In the genomic region with DNA sequence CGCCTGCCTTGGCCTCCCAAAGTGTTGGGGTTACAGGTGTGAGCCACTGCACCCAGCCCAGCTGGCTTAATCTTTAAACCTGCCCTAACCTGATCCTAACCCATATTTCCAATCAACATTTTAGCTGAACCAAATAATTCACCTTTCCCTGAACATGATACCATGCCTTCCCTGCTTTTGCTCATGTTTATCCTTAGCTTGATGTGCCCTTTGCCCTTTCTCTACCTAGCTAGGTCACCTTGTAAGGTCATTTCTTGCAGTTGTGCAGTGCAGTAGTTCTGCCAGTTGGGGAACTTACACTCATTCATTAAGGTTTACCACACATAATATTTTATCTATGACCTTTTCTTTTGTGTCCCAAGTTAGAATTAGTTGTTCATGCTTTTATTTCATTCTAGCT, we compare ENCODE assay signal across 16 cellular contexts. TPM values are rescaled to one million over a fixed set of nuclear protein-coding genes. Genes with fewer than 3 reads are reported as not detected.
DNase-seq lines count a peak whose midpoint lies in the region; ATAC-seq and TF ChIP-seq lines count a peak whose summit lies in the region.
"Had no signal": no experiment of that assay in that cellular context is flagged by ENCODE, and none has a peak within 500 bp of the region (broad histone marks: within the 10 kb centered on the region; RNA-seq: fewer than 3 reads in every experiment).

No MANE protein-coding gene starts in this region.

- in situ Hi-C loops in IMR-90 (cut with MboI; ENCODE audit: low sequenced_read_pairs) = no loop called here

- no peak overlapping the region for H2BK120ac ChIP-seq in IMR-90 (ENCODE audit: low read depth, low read length)

- H3K36me3 ChIP-seq in IMR-90 (ENCODE audit: control insufficient read depth, insufficient read depth, low read length) = peaks cover 9% of the 10 kb centered on the region

- ATAC-seq in IMR-90 (ENCODE audit: low read depth) (no peak), HG03196 (IDR thresholded peaks at IDR 0.05; ENCODE audit: unreplicated experiment) (no peak)
- no peak for ATAC-seq in stimulated activated memory B cell treated with anti-CD40 and anti-IgM and Interleukin-4, amounts not matched to agents 10 μg/mL and 1 μg/mL and 100 μg/mL, for 72 hours
- ATAC-seq: CD8-positive, alpha-beta T cell had no signal

- no peak for DNase-seq in IMR-90
- DNase-seq in neural crest cell (ENCODE audit: low read depth, low spot score) = no peak
- no peak for DNase-seq in activated CD4-positive, alpha-beta T cell treated with anti-CD3 and anti-CD28 coated beads, Interleukin-2, amount 50 U/mL, for 4 hours
- DNase-seq: BE2C; CD8-positive, alpha-beta T cell; COR-L47; DMS153; DMS79 treated with DMSO at 0.1 percent for 48 hours; EL; H7; KBM-7 had no signal

- TF ChIP-seq CTCF in C4-2B (conservative IDR thresholded peaks at IDR 0.05) (no peak; the same call in 1 of the 2 replicates), IMR-90 (conservative IDR thresholded peaks at IDR 0.05; ENCODE audit: low read depth, low read length) (no peak), VCaP (conservative IDR thresholded peaks at IDR 0.05) (no peak), neural crest cell (conservative IDR thresholded peaks at IDR 0.05) (no peak)

- no peak overlapping the region for H3K14ac ChIP-seq in IMR-90 (replicated peaks; ENCODE audit: low read depth, low read length)

- no peaks in the 10 kb centered on the region for H3K9me3 ChIP-seq in IMR-90 (ENCODE audit: control insufficient read depth, insufficient read depth, low read length)
- H3K9me3 ChIP-seq: BE2C had no signal

- H4K91ac ChIP-seq in IMR-90 (ENCODE audit: insufficient read depth, low read depth, low read length) = no peak overlapping the region

- H3K4me3 Mint-ChIP-seq in neural crest cell = peak overlapping the region; percentile 42
- H3K4me3 Mint-ChIP-seq in stimulated activated memory B cell treated with anti-CD40 and anti-IgM and Interleukin-4, amounts not matched to agents 10 μg/mL and 1 μg/mL and 100 μg/mL, for 72 hours = no peak overlapping the region
- H3K4me3 Mint-ChIP-seq: CD14-positive monocyte; CD8-positive, alpha-beta T cell had no signal

- H3K27me3 Mint-ChIP-seq in neural crest cell (ENCODE audit: low read depth) = no peaks in the 10 kb centered on the region
- no peaks in the 10 kb centered on the region for H3K27me3 Mint-ChIP-seq in stimulated activated memory B cell treated with anti-CD40 and anti-IgM and Interleukin-4, amounts not matched to agents 10 μg/mL and 1 μg/mL and 100 μg/mL, for 72 hours

- no peak overlapping the region for H3K4ac ChIP-seq in IMR-90 (ENCODE audit: low read depth, low read length)

- CTCF ChIA-PET in IMR-90 (lab: Yijun Ruan, JAX) = no interaction called here

- H3K9me3 Mint-ChIP-seq in neural crest cell = no peaks in the 10 kb centered on the region
- no peaks in the 10 kb centered on the region for H3K9me3 Mint-ChIP-seq in stimulated activated memory B cell treated with anti-CD40 and anti-IgM and Interleukin-4, amounts not matched to agents 10 μg/mL and 1 μg/mL and 100 μg/mL, for 72 hours
- H3K9me3 Mint-ChIP-seq: CD14-positive monocyte; CD8-positive, alpha-beta T cell had no signal

- no peak overlapping the region for H2AFZ ChIP-seq in IMR-90 (replicated peaks; ENCODE audit: low read length, poor library complexity)

- intact Hi-C loops in IMR-90 (cut with micrococcal nuclease) = no loop called here

- no peak for TF ChIP-seq POLR2A in IMR-90 (IDR thresholded peaks at IDR 0.05; ENCODE audit: low read depth, low read length)

- no peak overlapping the region for H2BK20ac ChIP-seq in IMR-90 (ENCODE audit: low read depth, low read length)

- H3K4me3 ChIP-seq in IMR-90 (ENCODE audit: insufficient read depth, low read depth, low read length) = no peak overlapping the region

- no TSS peak for BruUV-seq in IMR-90 (replicated peaks; lab: Mats Ljungman, UMichigan)

- H3K9me1 ChIP-seq in IMR-90 (ENCODE audit: insufficient read depth, low read length) = peaks cover 9% of the 10 kb centered on the region

- H3K79me1 ChIP-seq in IMR-90 (ENCODE audit: low read depth in 1 of 2, low read length in 2 of 2) = peaks cover 7 to 52% of the 10 kb centered on the region in 2 experiments

- H3K4me2 ChIP-seq in IMR-90 (ENCODE audit: low read depth, low read length) = no peak overlapping the region

- H3K18ac ChIP-seq in IMR-90 (ENCODE audit: low read depth, low read length) = no peak overlapping the region

- no peak overlapping the region for H3K27ac Mint-ChIP-seq in neural crest cell (ENCODE audit: unreplicated experiment)
- no peak overlapping the region for H3K27ac Mint-ChIP-seq in stimulated activated memory B cell treated with anti-CD40 and anti-IgM and Interleukin-4, amounts not matched to agents 10 μg/mL and 1 μg/mL and 100 μg/mL, for 72 hours
- H3K27ac Mint-ChIP-seq: CD8-positive, alpha-beta T cell had no signal

- H4K8ac ChIP-seq in IMR-90 (ENCODE audit: low read depth in 2 of 2, low read length in 2 of 2) = no peak overlapping the region

- H3K4me1 ChIP-seq in IMR-90 (ENCODE audit: control insufficient read depth, insufficient read depth, low read length) = peaks cover 8% of the 10 kb centered on the region
- H3K4me1 ChIP-seq: BE2C had no signal

- POLR2A ChIA-PET in IMR-90 (lab: Charles Lee; ENCODE audit: unreplicated experiment) = no interaction called here

- dilution Hi-C loops in IMR-90 (cut with HindIII; ENCODE audit: low sequenced_read_pairs, unreplicated experiment) = no loop called here

- H2BK5ac ChIP-seq in IMR-90 (ENCODE audit: low read depth, low read length, poor library complexity, severe bottlenecking) = no peak overlapping the region

- H3K4me1 Mint-ChIP-seq in neural crest cell = peaks cover 12% of the 10 kb centered on the region
- H3K4me1 Mint-ChIP-seq in stimulated activated memory B cell treated with anti-CD40 and anti-IgM and Interleukin-4, amounts not matched to agents 10 μg/mL and 1 μg/mL and 100 μg/mL, for 72 hours = peaks cover 51% of the 10 kb centered on the region

- no peak overlapping the region for H3K9ac ChIP-seq in IMR-90 (ENCODE audit: low read depth, low read length)

- H2BK15ac ChIP-seq in IMR-90 (ENCODE audit: low read depth, low read length) = no peak overlapping the region

- no peak overlapping the region for H3K56ac ChIP-seq in IMR-90 (ENCODE audit: extremely low read depth, insufficient read depth, low read length)

- H3K27ac ChIP-seq in C4-2B (peak overlapping the region; percentile 83), IMR-90 (ENCODE audit: insufficient read depth, low read length) (no peak overlapping the region), VCaP (peak overlapping the region; percentile 87)

- H2AK5ac ChIP-seq in IMR-90 (ENCODE audit: low read depth, low read length) = no peak overlapping the region

- peaks cover 3% of the 10 kb centered on the region for H3K36me3 Mint-ChIP-seq in neural crest cell (ENCODE audit: low read depth)
- peaks cover 40% of the 10 kb centered on the region for H3K36me3 Mint-ChIP-seq in stimulated activated memory B cell treated with anti-CD40 and anti-IgM and Interleukin-4, amounts not matched to agents 10 μg/mL and 1 μg/mL and 100 μg/mL, for 72 hours

- no peak overlapping the region for H2AK9ac ChIP-seq in IMR-90 (replicated peaks; ENCODE audit: low read depth, low read length, poor library complexity)

- H3K23ac ChIP-seq in IMR-90 (ENCODE audit: low read depth, low read length) = peak overlapping the region; percentile 41; the same call in 1 of the 2 replicates

- peaks cover 34% of the 10 kb centered on the region for H4K20me1 ChIP-seq in IMR-90 (ENCODE audit: insufficient read depth, low read length)

- H4K5ac ChIP-seq in IMR-90 (ENCODE audit: low read depth, low read length) = no peak overlapping the region

- no peaks in the 10 kb centered on the region for H3K27me3 ChIP-seq in IMR-90 (ENCODE audit: control insufficient read depth, insufficient read depth, low read length)
- H3K27me3 ChIP-seq: BE2C had no signal

- no peak for TF ChIP-seq RAD21 in IMR-90 (IDR thresholded peaks at IDR 0.05; ENCODE audit: low read length)

- WGBS in IMR-90 (ENCODE audit: extremely low coverage in 2 of 2, insufficient read length in 1 of 2), 2 experiments = no CpG with 5 or more reads among the region's 1 CpG

TF ChIP-seq in IMR-90, 13 proteins besides CTCF, POLR2A, EP300 and RAD21 (continues in another document):
- TF ChIP-seq SMC3 (IDR thresholded peaks at IDR 0.05; ENCODE audit: low read depth, low read length) = no peak
- TF ChIP-seq, protein P1, sequence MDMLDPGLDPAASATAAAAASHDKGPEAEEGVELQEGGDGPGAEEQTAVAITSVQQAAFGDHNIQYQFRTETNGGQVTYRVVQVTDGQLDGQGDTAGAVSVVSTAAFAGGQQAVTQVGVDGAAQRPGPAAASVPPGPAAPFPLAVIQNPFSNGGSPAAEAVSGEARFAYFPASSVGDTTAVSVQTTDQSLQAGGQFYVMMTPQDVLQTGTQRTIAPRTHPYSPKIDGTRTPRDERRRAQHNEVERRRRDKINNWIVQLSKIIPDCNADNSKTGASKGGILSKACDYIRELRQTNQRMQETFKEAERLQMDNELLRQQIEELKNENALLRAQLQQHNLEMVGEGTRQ (IDR thresholded peaks at IDR 0.05; ENCODE audit: low read depth, low read length) = no peak
- no peak for TF ChIP-seq RCOR1 (IDR thresholded peaks at IDR 0.05; ENCODE audit: insufficient replicate concordance, low read length)
- TF ChIP-seq, protein P2, sequence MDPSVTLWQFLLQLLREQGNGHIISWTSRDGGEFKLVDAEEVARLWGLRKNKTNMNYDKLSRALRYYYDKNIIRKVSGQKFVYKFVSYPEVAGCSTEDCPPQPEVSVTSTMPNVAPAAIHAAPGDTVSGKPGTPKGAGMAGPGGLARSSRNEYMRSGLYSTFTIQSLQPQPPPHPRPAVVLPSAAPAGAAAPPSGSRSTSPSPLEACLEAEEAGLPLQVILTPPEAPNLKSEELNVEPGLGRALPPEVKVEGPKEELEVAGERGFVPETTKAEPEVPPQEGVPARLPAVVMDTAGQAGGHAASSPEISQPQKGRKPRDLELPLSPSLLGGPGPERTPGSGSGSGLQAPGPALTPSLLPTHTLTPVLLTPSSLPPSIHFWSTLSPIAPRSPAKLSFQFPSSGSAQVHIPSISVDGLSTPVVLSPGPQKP (IDR thresholded peaks at IDR 0.05; ENCODE audit: borderline replicate concordance, low read depth, low read length) = no peak
- TF ChIP-seq MXI1 (IDR thresholded peaks at IDR 0.05; ENCODE audit: borderline replicate concordance, low read depth, low read length) = no peak
- no peak for TF ChIP-seq MAZ (IDR thresholded peaks at IDR 0.05; ENCODE audit: borderline replicate concordance, low read depth, low read length)
- no peak for TF ChIP-seq NFE2L2 (IDR thresholded peaks at IDR 0.05; ENCODE audit: low read depth, low read length)
- TF ChIP-seq CHD1 (IDR thresholded peaks at IDR 0.05; ENCODE audit: low read depth, low read length) = no peak
- no peak for TF ChIP-seq CEBPB (IDR thresholded peaks at IDR 0.05; ENCODE audit: low read depth, low read length)
- no peak for TF ChIP-seq BHLHE40 (IDR thresholded peaks at IDR 0.05; ENCODE audit: low read depth, low read length)
- no peak for TF ChIP-seq FOS (IDR thresholded peaks at IDR 0.05; ENCODE audit: low read depth, low read length)

RNA-seq across cellular contexts. Expression of a gene that starts 5.3 kb away (rescaled TPM):
- total RNA-seq in IMR-90 (2012; rRNA removed) = 196 and 255 TPM in 2 replicates
- polyA plus RNA-seq in IMR-90 (2012; rRNA removed) = 77.9 and 93.4 TPM in 2 replicates
- 14.1 and 26.1 TPM in 2 replicates for polyA plus RNA-seq in IMR-90 (2012; cell fraction: cytosol; rRNA removed)
- polyA plus RNA-seq in IMR-90 (2012; cell fraction: nucleus; rRNA removed; ENCODE audit: low replicate concordance) = 6.8 and 75.5 TPM in 2 replicates
- total RNA-seq in neural crest cell = 34.1 and 38.6 TPM in 2 replicates
